20 cellular contexts compared by ENCODE assay signal in genomic region chrX:1894656-1895055, GRCh38.
"Had no signal": no experiment of that assay in that cellular context is flagged by ENCODE, and none has a peak within 500 bp of the region (broad histone marks: within the 10 kb centered on the region; RNA-seq: fewer than 3 reads in every experiment).

No MANE protein-coding gene starts in this region.

- H3K27me3 ChIP-seq: colonic mucosa, foreskin keratinocyte had no signal

- H3K9me3 Mint-ChIP-seq: activated CD8-positive, alpha-beta T cell treated with anti-CD3 and anti-CD28 coated beads for 36 hours; activated T-cell treated with anti-CD3 and anti-CD28 coated beads, Interleukin-2, amount 50 U/mL, for 24 hours; central memory CD8-positive, alpha-beta T cell had no signal

- H3K4me1 ChIP-seq: colonic mucosa, foreskin keratinocyte, lower lobe of right lung, tibial artery had no signal

- H3K27ac Mint-ChIP-seq: activated CD8-positive, alpha-beta T cell treated with anti-CD3 and anti-CD28 coated beads for 36 hours; activated T-cell treated with anti-CD3 and anti-CD28 coated beads, Interleukin-2, amount 50 U/mL, for 24 hours; activated T-helper 2 cell treated with anti-CD3 and anti-CD28 coated beads, Interferon-gamma antibody, Interleukin-2, Interleukin-4, amounts not matched to agents 10 μg/mL and 5 μg/mL and 100 μg/mL, durations not matched to agents 14 hours and 24 hours and 36 hours; nephron; progenitor cell of endocrine pancreas had no signal

- H3K4me3 ChIP-seq: colonic mucosa, lower lobe of right lung, skin epidermis, tibial artery had no signal

- H3K9me3 ChIP-seq: colonic mucosa, lower lobe of right lung had no signal

- H3K27me3 Mint-ChIP-seq: activated CD8-positive, alpha-beta T cell treated with anti-CD3 and anti-CD28 coated beads for 36 hours; central memory CD8-positive, alpha-beta T cell had no signal

- H3K4me3 Mint-ChIP-seq: activated CD8-positive, alpha-beta T cell treated with anti-CD3 and anti-CD28 coated beads for 36 hours; activated T-cell treated with anti-CD3 and anti-CD28 coated beads, Interleukin-2, amount 50 U/mL, for 24 hours; central memory CD8-positive, alpha-beta T cell; nephron had no signal

- H3K27ac ChIP-seq: colonic mucosa, foreskin keratinocyte, lower lobe of right lung, skin epidermis, tibial artery had no signal

- H3K36me3 ChIP-seq: colonic mucosa, lower lobe of right lung, tibial artery had no signal

- H3K4me1 Mint-ChIP-seq: central memory CD8-positive, alpha-beta T cell; nephron had no signal

- DNase-seq: activated CD4-positive, alpha-beta T cell treated with anti-CD3 and anti-CD28 coated beads for 48 hours; activated CD4-positive, CD25-positive, alpha-beta regulatory T cell; activated CD8-positive, alpha-beta T cell treated with anti-CD3 and anti-CD28 coated beads for 36 hours; activated naive CD4-positive, alpha-beta T cell treated with anti-CD3 and anti-CD28 coated beads, Interleukin-2, amount 50 U/mL, for 16 hours; activated T-cell treated with anti-CD3 and anti-CD28 coated beads, Interleukin-2, amount 50 U/mL, for 24 hours; aorta; colonic mucosa; foreskin keratinocyte; islet precursor cell; left colon; lower lobe of right lung; right cardiac atrium; stimulated activated naive CD8-positive, alpha-beta T cell treated with anti-CD3 and anti-CD28 coated beads, Interleukin-15, Interleukin-2, amounts not matched to agents 100 U/mL and 50 U/mL, for 24 hours; T-helper 9 cell; tibial artery had no signal
